In the genomic region with DNA sequence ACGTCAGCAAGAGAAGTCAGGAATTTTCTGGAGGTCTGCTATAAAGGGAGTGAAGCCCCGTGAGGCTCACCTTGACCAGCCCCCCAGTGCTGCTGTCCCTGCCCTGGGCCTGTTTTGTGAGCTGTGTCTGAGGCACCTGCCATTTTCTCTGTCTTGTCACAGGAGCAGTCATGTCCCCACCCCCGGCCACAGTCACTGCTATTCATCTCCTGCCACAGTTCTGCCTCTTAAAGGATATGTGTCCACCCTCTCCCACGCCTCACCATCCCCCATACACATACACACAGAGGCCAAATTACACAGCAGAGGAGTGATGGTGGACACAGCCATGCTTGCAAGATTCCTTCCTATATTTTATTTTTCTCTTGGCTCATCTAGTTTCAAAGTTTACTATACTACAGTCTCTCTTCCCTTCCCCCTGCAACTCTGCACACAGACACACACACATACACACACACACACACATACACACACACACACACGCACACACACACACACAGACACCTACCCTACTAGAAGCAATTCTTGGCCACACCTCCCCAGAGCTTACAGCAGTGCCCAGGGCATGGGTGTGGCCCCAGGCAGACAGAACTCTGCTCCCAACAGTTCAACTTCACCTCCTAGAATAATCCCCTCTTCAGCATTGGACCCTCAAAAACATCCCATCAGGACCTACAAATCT, we compare ENCODE assay signal across 11 cellular contexts.
DNase-seq lines count a peak whose midpoint lies in the region; ATAC-seq and TF ChIP-seq lines count a peak whose summit lies in the region.
"Had no signal": no experiment of that assay in that cellular context is flagged by ENCODE, and none has a peak within 500 bp of the region (broad histone marks: within the 10 kb centered on the region; RNA-seq: fewer than 3 reads in every experiment).

No MANE protein-coding gene starts in this region.

- no peak overlapping the region for H3K4ac ChIP-seq in trophoblast cell (ENCODE audit: low read depth, low read length)

- H3K4me2 ChIP-seq in Loucy (ENCODE audit: low read depth, low read length, poor library complexity, severe bottlenecking): no peak overlapping the region
- no peak overlapping the region for H3K4me2 ChIP-seq in trophoblast cell (ENCODE audit: low read length)

- H3K14ac ChIP-seq in trophoblast cell (ENCODE audit: low read length): no peak overlapping the region

- peaks cover 36% of the 10 kb centered on the region for H3K4me1 Mint-ChIP-seq in activated T-helper 2 cell treated with anti-CD3 and anti-CD28 coated beads, Interferon-gamma antibody, Interleukin-2, Interleukin-4, amounts not matched to agents 10 μg/mL and 5 μg/mL and 100 μg/mL, durations not matched to agents 14 hours and 24 hours and 36 hours (ENCODE audit: low read depth)
- H3K4me1 Mint-ChIP-seq in nephron progenitor cell: peaks cover 21% of the 10 kb centered on the region

- H3K27me3 ChIP-seq in Loucy (ENCODE audit: insufficient read depth, low read length, poor library complexity, severe bottlenecking) (no peaks in the 10 kb centered on the region), trophoblast cell (ENCODE audit: insufficient read depth, low read length) (no peaks in the 10 kb centered on the region)

- intact Hi-C loops in activated T-helper 2 cell treated with anti-CD3 and anti-CD28 coated beads, Interferon-gamma antibody, Interleukin-2, Interleukin-4, amounts not matched to agents 10 μg/mL and 5 μg/mL and 100 μg/mL, durations not matched to agents 14 hours and 24 hours and 36 hours (cut with micrococcal nuclease): loop anchor here (2.0 kb wide), 1 partner anchor 22 kb away; no protein-coding TSS in a partner anchor

- H3K27ac Mint-ChIP-seq in activated T-helper 2 cell treated with anti-CD3 and anti-CD28 coated beads, Interferon-gamma antibody, Interleukin-2, Interleukin-4, amounts not matched to agents 10 μg/mL and 5 μg/mL and 100 μg/mL, durations not matched to agents 14 hours and 24 hours and 36 hours: peak overlapping the region; percentile 28
- H3K27ac Mint-ChIP-seq in nephron progenitor cell: no peak overlapping the region

- peaks cover 3% of the 10 kb centered on the region for H3K36me3 Mint-ChIP-seq in activated T-helper 2 cell treated with anti-CD3 and anti-CD28 coated beads, Interferon-gamma antibody, Interleukin-2, Interleukin-4, amounts not matched to agents 10 μg/mL and 5 μg/mL and 100 μg/mL, durations not matched to agents 14 hours and 24 hours and 36 hours (ENCODE audit: low read depth)
- no peaks in the 10 kb centered on the region for H3K36me3 Mint-ChIP-seq in nephron progenitor cell (ENCODE audit: low read depth)

- no peak overlapping the region for H4K12ac ChIP-seq in trophoblast cell (ENCODE audit: low read depth, low read length)

- H3K79me2 ChIP-seq in Loucy (ENCODE audit: insufficient read depth, low read length) (no peaks in the 10 kb centered on the region), trophoblast cell (ENCODE audit: control insufficient read depth, insufficient read depth, low read length, poor library complexity) (no peaks in the 10 kb centered on the region)

- no peaks in the 10 kb centered on the region for H3F3A ChIP-seq in Loucy (ENCODE audit: low read depth)

- no peak overlapping the region for H3K4me3 Mint-ChIP-seq in activated T-helper 2 cell treated with anti-CD3 and anti-CD28 coated beads, Interferon-gamma antibody, Interleukin-2, Interleukin-4, amounts not matched to agents 10 μg/mL and 5 μg/mL and 100 μg/mL, durations not matched to agents 14 hours and 24 hours and 36 hours (ENCODE audit: low read depth)
- no peak overlapping the region for H3K4me3 Mint-ChIP-seq in nephron progenitor cell

- H3K79me1 ChIP-seq in trophoblast cell (ENCODE audit: low read length): no peaks in the 10 kb centered on the region

- no peak overlapping the region for H4K8ac ChIP-seq in trophoblast cell (ENCODE audit: low read depth, low read length)

- no peaks in the 10 kb centered on the region for H4K20me1 ChIP-seq in Loucy (ENCODE audit: insufficient read depth, low read length, poor library complexity, severe bottlenecking)

- TF ChIP-seq CTCF in Loucy (conservative IDR thresholded peaks at IDR 0.05; ENCODE audit: low read length) (no peak), nephron progenitor cell (IDR thresholded peaks at IDR 0.05) (no peak)

- H3K9me2 ChIP-seq in Loucy (replicated peaks; ENCODE audit: low read depth, low read length): no peaks in the 10 kb centered on the region

- no CpG with 5 or more reads among the region's 5 CpGs for WGBS in trophoblast cell (ENCODE audit: extremely low coverage, insufficient coverage, insufficient read length)

- H3K4me1 ChIP-seq in Loucy (ENCODE audit: insufficient read depth, low read length, poor library complexity, severe bottlenecking) (no peaks in the 10 kb centered on the region), trophoblast cell (ENCODE audit: control insufficient read depth in 1 of 2, insufficient read depth in 2 of 2, low read length in 2 of 2) (peaks cover 3 to 6% of the 10 kb centered on the region in 2 experiments)

- ATAC-seq in activated CD4-positive, CD25-positive, alpha-beta regulatory T cell treated with anti-CD3 and anti-CD28 coated beads, Interleukin-2, amount 50 U/mL, for 24 hours: peak; percentile 52 to 53
- ATAC-seq in HG02852 (IDR thresholded peaks at IDR 0.05; ENCODE audit: unreplicated experiment): no peak

- H3K36me3 ChIP-seq in Loucy (ENCODE audit: insufficient read depth, low read length): no peaks in the 10 kb centered on the region
- no peaks in the 10 kb centered on the region for H3K36me3 ChIP-seq in trophoblast cell (ENCODE audit: control insufficient read depth in 1 of 2, insufficient read depth in 2 of 2, low read length in 2 of 2)

- H3K9ac ChIP-seq in Loucy (ENCODE audit: low read depth, low read length, poor library complexity, severe bottlenecking) (no peak overlapping the region), trophoblast cell (ENCODE audit: low read length) (no peak overlapping the region)

- H3K9me3 ChIP-seq in Loucy (ENCODE audit: insufficient read depth, low read depth, low read length) (no peaks in the 10 kb centered on the region), trophoblast cell (ENCODE audit: insufficient read depth, low read depth, low read length) (peaks cover 2% of the 10 kb centered on the region)

- no peak overlapping the region for H2AK5ac ChIP-seq in trophoblast cell (ENCODE audit: low read length)

- H3K4me3 ChIP-seq in Loucy (ENCODE audit: low read length, poor library complexity, severe bottlenecking): no peak overlapping the region
- no peak overlapping the region for H3K4me3 ChIP-seq in trophoblast cell (ENCODE audit: low read depth, low read length)

- no peak overlapping the region for H4K91ac ChIP-seq in trophoblast cell (ENCODE audit: low read depth, low read length)

- no peak overlapping the region for H2BK120ac ChIP-seq in trophoblast cell (ENCODE audit: insufficient read depth, low read length, poor library complexity)

- no peak overlapping the region for H2BK12ac ChIP-seq in trophoblast cell (ENCODE audit: low read length)

- no peak overlapping the region for H3K27ac ChIP-seq in trophoblast cell (ENCODE audit: low read depth, low read length)
- H3K27ac ChIP-seq: RWPE1 had no signal

- no peak for DNase-seq in activated CD4-positive, CD25-positive, alpha-beta regulatory T cell treated with anti-CD3 and anti-CD28 coated beads, Interleukin-2, amount 50 U/mL, for 72 hours
- peak; percentile 28 for DNase-seq in activated T-helper 2 cell treated with anti-CD3 and anti-CD28 coated beads, Interferon-gamma antibody, Interleukin-2, Interleukin-4, amounts not matched to agents 10 μg/mL and 5 μg/mL and 100 μg/mL, durations not matched to agents 14 hours and 24 hours and 36 hours (ENCODE audit: low spot score)
- DNase-seq in nephron progenitor cell: peak; percentile 12
- no peak for DNase-seq in trophoblast cell
- no peak for DNase-seq in NCI-H226
- DNase-seq: mesenchymal stem cell, NCI-H1436 treated with DMSO at 0.1 percent for 48 hours had no signal

- H2AFZ ChIP-seq in Loucy (ENCODE audit: low read length) (0 out of 2 replicates have a peak overlapping the region, but pooled peaks have one; percentile 8), trophoblast cell (ENCODE audit: insufficient read depth, low read length, poor library complexity) (no peak overlapping the region)

- no peak overlapping the region for H2BK5ac ChIP-seq in trophoblast cell (ENCODE audit: low read depth, low read length, poor library complexity)

- peaks cover 5% of the 10 kb centered on the region for H3K9me3 Mint-ChIP-seq in activated T-helper 2 cell treated with anti-CD3 and anti-CD28 coated beads, Interferon-gamma antibody, Interleukin-2, Interleukin-4, amounts not matched to agents 10 μg/mL and 5 μg/mL and 100 μg/mL, durations not matched to agents 14 hours and 24 hours and 36 hours
- H3K9me3 Mint-ChIP-seq in nephron progenitor cell: no peaks in the 10 kb centered on the region

- H3K18ac ChIP-seq in trophoblast cell (ENCODE audit: low read length): no peak overlapping the region

- H3K27me3 Mint-ChIP-seq in activated T-helper 2 cell treated with anti-CD3 and anti-CD28 coated beads, Interferon-gamma antibody, Interleukin-2, Interleukin-4, amounts not matched to agents 10 μg/mL and 5 μg/mL and 100 μg/mL, durations not matched to agents 14 hours and 24 hours and 36 hours (ENCODE audit: low read depth): no peaks in the 10 kb centered on the region
- H3K27me3 Mint-ChIP-seq in nephron progenitor cell (ENCODE audit: low read depth, poor library complexity): peaks cover 16% of the 10 kb centered on the region

- no peak overlapping the region for H3K23ac ChIP-seq in trophoblast cell (ENCODE audit: low read length)

Comparison
In these comparisons a context has a peak if more than half of its experiments do, and no peak if none do; other contexts are left out.
1. DNase-seq: peak in activated T-helper 2 cell treated with anti-CD3 and anti-CD28 coated beads, Interferon-gamma antibody, Interleukin-2, Interleukin-4, amounts not matched to agents 10 μg/mL and 5 μg/mL and 100 μg/mL, durations not matched to agents 14 hours and 24 hours and 36 hours (single experiment) and nephron progenitor cell (single experiment); none in activated CD4-positive, CD25-positive, alpha-beta regulatory T cell treated with anti-CD3 and anti-CD28 coated beads, Interleukin-2, amount 50 U/mL, for 72 hours (single experiment), trophoblast cell (0 of 2) and NCI-H226 (single experiment).